8 cellular contexts compared by ENCODE assay signal in genomic region chr1:154971341-154971998, GRCh38. TPM values are rescaled to one million over a fixed set of nuclear protein-coding genes. Genes with fewer than 3 reads are reported as not detected.
DNase-seq lines count a peak whose midpoint lies in the region; ATAC-seq and TF ChIP-seq lines count a peak whose summit lies in the region.

No MANE protein-coding gene starts in this region.

- peak overlapping the region; percentile 42 for H3K9ac ChIP-seq in rectal smooth muscle tissue (ENCODE audit: low read length)

- H3K4me3 ChIP-seq in SJCRH30 (peak overlapping the region; percentile 48), rectal smooth muscle tissue (ENCODE audit: low read length) (peak overlapping the region; percentile 47)

- H3K36me3 ChIP-seq in SJCRH30: peaks cover 19% of the 10 kb centered on the region; the same call in 1 of the 2 replicates
- H3K36me3 ChIP-seq in rectal smooth muscle tissue (ENCODE audit: control insufficient read depth, insufficient read depth, low read length): peaks cover 17% of the 10 kb centered on the region

- H3K9me3 ChIP-seq in SJCRH30 (replicated peaks): no peaks in the 10 kb centered on the region

- H3K4me1 ChIP-seq in SJCRH30: peaks cover 25% of the 10 kb centered on the region
- peaks cover 28% of the 10 kb centered on the region for H3K4me1 ChIP-seq in rectal smooth muscle tissue (ENCODE audit: control insufficient read depth, insufficient read depth, low read length)

- H3K27me3 ChIP-seq in SJCRH30 (no peaks in the 10 kb centered on the region), rectal smooth muscle tissue (ENCODE audit: control insufficient read depth, insufficient read depth, low read length) (no peaks in the 10 kb centered on the region)

- DNase-seq in Daoy (ENCODE audit: low read depth) (peak; percentile 54), SJCRH30 (no peak), NCI-H187 (lab: John Stamatoyannopoulos, UW) (no peak), omental fat pad (ENCODE audit: low spot score) (no peak)

- no peak for TF ChIP-seq CTCF in omental fat pad (IDR thresholded peaks at IDR 0.05)

- H3K27ac ChIP-seq in SJCRH30 (peak overlapping the region; percentile 76), rectal smooth muscle tissue (ENCODE audit: low read depth, low read length) (peak overlapping the region; percentile 95)

- ATAC-seq in esophagus mucosa (peak; percentile 23), GM19395 (IDR thresholded peaks at IDR 0.05; ENCODE audit: unreplicated experiment) (no peak), omental fat pad (ENCODE audit: low FRiP score) (no peak), HG02870 (IDR thresholded peaks at IDR 0.05; ENCODE audit: unreplicated experiment) (no peak)

RNA-seq across cellular contexts. Expression of gene SHC1, which starts 0.9 kb away (rescaled TPM):
- total RNA-seq in Daoy (2014; rRNA removed; shearing (Covaris generic)): 112 and 126 TPM in 2 replicates
- 102 and 110 TPM in 2 replicates for total RNA-seq in SJCRH30 (2014; rRNA removed; shearing (Covaris generic))
- total RNA-seq in esophagus mucosa (68.0 TPM), omental fat pad (100 to 1,000 TPM; 152 to 265 (median 171) TPM)

RNA-seq across cellular contexts. Expression of gene CKS1B, which starts 3.0 kb away (rescaled TPM):
- 362 and 379 TPM in 2 replicates for total RNA-seq in Daoy (2014; rRNA removed; shearing (Covaris generic))
- 299 and 303 TPM in 2 replicates for total RNA-seq in SJCRH30 (2014; rRNA removed; shearing (Covaris generic))
- 74.5 TPM for total RNA-seq in esophagus mucosa
- 10 to 100 TPM; 34.0 to 72.8 (median 43.2) TPM for total RNA-seq in omental fat pad

RNA-seq across cellular contexts. Expression of gene PYGO2, which starts 9.9 kb away (rescaled TPM):
- total RNA-seq in Daoy (2014; rRNA removed; shearing (Covaris generic)): 21.8 and 24.3 TPM in 2 replicates
- 29.4 and 29.8 TPM in 2 replicates for total RNA-seq in SJCRH30 (2014; rRNA removed; shearing (Covaris generic))
- 17.3 TPM for total RNA-seq in esophagus mucosa
- total RNA-seq in omental fat pad: 10 to 100 TPM; 10.2 to 21.2 (median 15.9) TPM

RNA-seq across cellular contexts. Expression of gene FLAD1, which starts 11.7 kb away (rescaled TPM):
- total RNA-seq in Daoy (2014; rRNA removed; shearing (Covaris generic)): 48.1 and 51.2 TPM in 2 replicates
- total RNA-seq in SJCRH30 (2014; rRNA removed; shearing (Covaris generic)): 25.6 and 28.0 TPM in 2 replicates
- total RNA-seq in esophagus mucosa (29.6 TPM), omental fat pad (10 to 100 TPM; 26.8 to 43.8 (median 30.9) TPM)

RNA-seq across cellular contexts. Expression of gene PBXIP1, which starts 15.6 kb away (rescaled TPM):
- total RNA-seq in Daoy (2014; rRNA removed; shearing (Covaris generic)): 10.5 and 10.9 TPM in 2 replicates
- 40.2 TPM in 2 replicates for total RNA-seq in SJCRH30 (2014; rRNA removed; shearing (Covaris generic))
- total RNA-seq in esophagus mucosa (9.2 TPM), omental fat pad (10 to 100 TPM; 65.0 to 93.7 (median 82.0) TPM)
